Comparison of ENCODE assay signal across 10 cellular contexts in genomic region chr3:81778678-81779182, GRCh38. TPM values are rescaled to one million over a fixed set of nuclear protein-coding genes. Genes with fewer than 3 reads are reported as not detected.
DNase-seq lines count a peak whose midpoint lies in the region; ATAC-seq and TF ChIP-seq lines count a peak whose summit lies in the region.
"Had no signal": no experiment of that assay in that cellular context is flagged by ENCODE, and none has a peak within 500 bp of the region (broad histone marks: within the 10 kb centered on the region; RNA-seq: fewer than 3 reads in every experiment).

No MANE protein-coding gene starts in this region.

- peak; percentile 75 for DNase-seq in HFF-Myc (ENCODE audit: extremely low read depth, low read depth)
- DNase-seq in stomach: no peak
- no peak for DNase-seq in cerebellar nuclear complex (lab: John Stamatoyannopoulos, UW)
- DNase-seq: Calu3, retina had no signal

- no peaks in the 10 kb centered on the region for H3K27me3 ChIP-seq in OCI-LY3 (ENCODE audit: low read depth, low read length)
- H3K27me3 ChIP-seq in stomach: no peaks in the 10 kb centered on the region
- H3K27me3 ChIP-seq: adrenal gland had no signal

- no peaks in the 10 kb centered on the region for H4K20me1 ChIP-seq in OCI-LY3 (ENCODE audit: insufficient read depth, low read length)

- no peaks in the 10 kb centered on the region; the same call in 1 of the 2 replicates for H3K9me3 ChIP-seq in OCI-LY3 (ENCODE audit: insufficient read depth, low read length)
- H3K9me3 ChIP-seq in stomach: no peaks in the 10 kb centered on the region
- H3K9me3 ChIP-seq: adrenal gland had no signal

- no peaks in the 10 kb centered on the region for H3K79me2 ChIP-seq in OCI-LY3 (ENCODE audit: low read length)

- intact Hi-C loops in stomach (cut with DNase I; ENCODE audit: low total_unique reads): no loop called here

- H3K27me3 Mint-ChIP-seq in nephron (ENCODE audit: low read depth): no peaks in the 10 kb centered on the region

- H3K27ac ChIP-seq in OCI-LY3 (ENCODE audit: low read length) (peak overlapping the region; percentile 33), stomach (no peak overlapping the region)
- H3K27ac ChIP-seq: adrenal gland had no signal

- no peak for TF ChIP-seq POLR2A in stomach (IDR thresholded peaks at IDR 0.05)

- peaks cover 3% of the 10 kb centered on the region for H3K36me3 ChIP-seq in OCI-LY3 (replicated peaks; ENCODE audit: low read depth, low read length)
- no peaks in the 10 kb centered on the region for H3K36me3 ChIP-seq in stomach
- H3K36me3 ChIP-seq: adrenal gland had no signal

- H3K36me3 Mint-ChIP-seq in nephron (ENCODE audit: low read depth): no peaks in the 10 kb centered on the region

- ATAC-seq in GM18867 (IDR thresholded peaks at IDR 0.05; ENCODE audit: unreplicated experiment) (peak; percentile 58), HG03135 (IDR thresholded peaks at IDR 0.05; ENCODE audit: unreplicated experiment) (no peak)

- no peak overlapping the region for H3K4me3 Mint-ChIP-seq in nephron

- H3K4me2 ChIP-seq in OCI-LY3 (ENCODE audit: low read length): peak overlapping the region; percentile 23; the same call in 1 of the 2 replicates

- H3K4me3 ChIP-seq in HFF-Myc (replicated peaks; ENCODE audit: low read depth, low read length) (no peak overlapping the region), OCI-LY3 (ENCODE audit: low read length) (no peak overlapping the region), stomach (no peak overlapping the region)
- H3K4me3 ChIP-seq: adrenal gland had no signal

- TF ChIP-seq CTCF in HFF-Myc (IDR thresholded peaks at IDR 0.05; ENCODE audit: low read depth, low read length, missing control alignments) (no peak), OCI-LY3 (IDR thresholded peaks at IDR 0.05; ENCODE audit: low read depth, low read length) (no peak), nephron (IDR thresholded peaks at IDR 0.05; ENCODE audit: unreplicated experiment in 3 of 3) (no peak), stomach (IDR thresholded peaks at IDR 0.05) (no peak)

- H2AFZ ChIP-seq in OCI-LY3 (ENCODE audit: low read depth, low read length): no peak overlapping the region

- no peak for TF ChIP-seq EP300 in stomach (IDR thresholded peaks at IDR 0.05)

- no peak overlapping the region for H3K9ac ChIP-seq in OCI-LY3 (ENCODE audit: low read length)

- peaks cover 26% of the 10 kb centered on the region for H3K4me1 ChIP-seq in OCI-LY3 (ENCODE audit: low read length)
- H3K4me1 ChIP-seq in stomach: no peaks in the 10 kb centered on the region

- H3K9me3 Mint-ChIP-seq in nephron: peaks cover 18% of the 10 kb centered on the region

- H3K27ac Mint-ChIP-seq in nephron: peak overlapping the region; percentile 2 to 40 (median 10)

- WGBS in stomach, 5 donors: 34 to 49% (median 37%) methylated on average over 4 of the region's 4 CpGs

- peaks cover 10% of the 10 kb centered on the region for H3K4me1 Mint-ChIP-seq in nephron

RNA-seq across cellular contexts. Expression of gene GBE1, which starts 17.3 kb away (rescaled TPM):
- 10 to 100 TPM in 3 of 5 donors, 1 to 10 TPM in 2; 8.2 to 57.1 (median 11.2) TPM for total RNA-seq in stomach
- polyA plus RNA-seq in stomach: 10 to 100 TPM; 11.2 to 13.9 (median 11.9) TPM
